In genomic region chr16:89167425-89167941, GRCh38 we compare ENCODE assay signal across 1 cellular context.
TF ChIP-seq lines count a peak whose summit lies in the region.

No MANE protein-coding gene starts in this region.

TF ChIP-seq in GM12878, 131 proteins besides CTCF, POLR2A, EP300 and RAD21 (continued from another document and continues in another):
- TF ChIP-seq MTA2 (IDR thresholded peaks at IDR 0.05; ENCODE audit: low read depth) (no peak), ETV6 (conservative IDR thresholded peaks at IDR 0.05 in 1 of 2, IDR thresholded peaks at IDR 0.05 in 1 of 2; ENCODE audit: borderline replicate concordance in 1 of 2, low read depth in 1 of 2) (no peak), RCOR1 (conservative IDR thresholded peaks at IDR 0.05; ENCODE audit: low read depth, low read length) (no peak), NR2F1 (conservative IDR thresholded peaks at IDR 0.05) (peak; percentile 90), CREB1 (IDR thresholded peaks at IDR 0.05; ENCODE audit: low read depth) (no peak), NKRF (conservative IDR thresholded peaks at IDR 0.05) (no peak), RUNX3 (IDR thresholded peaks at IDR 0.05; ENCODE audit: low read length) (no peak), RB1 (IDR thresholded peaks at IDR 0.05; ENCODE audit: borderline replicate concordance) (peak; percentile 87), SIX5 (IDR thresholded peaks at IDR 0.05; ENCODE audit: low read depth, low read length, severe bottlenecking) (no peak), KDM1A (IDR thresholded peaks at IDR 0.05; ENCODE audit: borderline replicate concordance) (no peak), MLLT1 (IDR thresholded peaks at IDR 0.05) (no peak), NFXL1 (IDR thresholded peaks at IDR 0.05; ENCODE audit: borderline replicate concordance) (no peak), KLF5 (IDR thresholded peaks at IDR 0.05; ENCODE audit: partially characterized antibody) (peak; percentile 46), ELK1 (IDR thresholded peaks at IDR 0.05; ENCODE audit: low read depth, low read length) (no peak), E2F4 (IDR thresholded peaks at IDR 0.05; ENCODE audit: low read depth, low read length) (no peak), EGR1 (IDR thresholded peaks at IDR 0.05; ENCODE audit: borderline replicate concordance in 1 of 2, low read depth in 2 of 2, low read length in 2 of 2) (no peak), IRF3 (IDR thresholded peaks at IDR 0.05) (peak; percentile 39; the same call in 1 of the 2 replicates), PAX5 (IDR thresholded peaks at IDR 0.05; ENCODE audit: borderline replicate concordance, low read depth, low read length) (0 out of 2 replicates have a peak, but pooled peaks have one; percentile 43), FOXM1 (IDR thresholded peaks at IDR 0.05; ENCODE audit: low read depth, low read length) (no peak), CBX5 (IDR thresholded peaks at IDR 0.05; ENCODE audit: low read depth) (no peak), IRF5 (IDR thresholded peaks at IDR 0.05; ENCODE audit: borderline replicate concordance) (no peak), YY1 (IDR thresholded peaks at IDR 0.05; ENCODE audit: low read depth, low read length) (peak; percentile 77), CEBPZ (IDR thresholded peaks at IDR 0.05; ENCODE audit: low read depth, low read length) (no peak), ZBTB40 (IDR thresholded peaks at IDR 0.05; ENCODE audit: borderline replicate concordance) (no peak), LARP7 (IDR thresholded peaks at IDR 0.05) (0 out of 2 replicates have a peak, but pooled peaks have one; percentile 20), GABPA (IDR thresholded peaks at IDR 0.05; ENCODE audit: low read depth) (no peak), NBN (IDR thresholded peaks at IDR 0.05) (peak; percentile 68; the same call in 1 of the 2 replicates), ATF2 (IDR thresholded peaks at IDR 0.05; ENCODE audit: low read length) (no peak), NRF1 (conservative IDR thresholded peaks at IDR 0.05; ENCODE audit: low read depth, low read length) (no peak), ZNF622 (IDR thresholded peaks at IDR 0.05) (no peak), SMAD1 (IDR thresholded peaks at IDR 0.05; ENCODE audit: low read depth, partially characterized antibody) (no peak), ZSCAN29 (IDR thresholded peaks at IDR 0.05) (no peak), GATAD2B (conservative IDR thresholded peaks at IDR 0.05; ENCODE audit: low read depth) (peak; percentile 79), ZNF687 (IDR thresholded peaks at IDR 0.05) (no peak), PAX8 (IDR thresholded peaks at IDR 0.05) (no peak)
